Comparison of ENCODE assay signal across 8 cellular contexts in the genomic region with DNA sequence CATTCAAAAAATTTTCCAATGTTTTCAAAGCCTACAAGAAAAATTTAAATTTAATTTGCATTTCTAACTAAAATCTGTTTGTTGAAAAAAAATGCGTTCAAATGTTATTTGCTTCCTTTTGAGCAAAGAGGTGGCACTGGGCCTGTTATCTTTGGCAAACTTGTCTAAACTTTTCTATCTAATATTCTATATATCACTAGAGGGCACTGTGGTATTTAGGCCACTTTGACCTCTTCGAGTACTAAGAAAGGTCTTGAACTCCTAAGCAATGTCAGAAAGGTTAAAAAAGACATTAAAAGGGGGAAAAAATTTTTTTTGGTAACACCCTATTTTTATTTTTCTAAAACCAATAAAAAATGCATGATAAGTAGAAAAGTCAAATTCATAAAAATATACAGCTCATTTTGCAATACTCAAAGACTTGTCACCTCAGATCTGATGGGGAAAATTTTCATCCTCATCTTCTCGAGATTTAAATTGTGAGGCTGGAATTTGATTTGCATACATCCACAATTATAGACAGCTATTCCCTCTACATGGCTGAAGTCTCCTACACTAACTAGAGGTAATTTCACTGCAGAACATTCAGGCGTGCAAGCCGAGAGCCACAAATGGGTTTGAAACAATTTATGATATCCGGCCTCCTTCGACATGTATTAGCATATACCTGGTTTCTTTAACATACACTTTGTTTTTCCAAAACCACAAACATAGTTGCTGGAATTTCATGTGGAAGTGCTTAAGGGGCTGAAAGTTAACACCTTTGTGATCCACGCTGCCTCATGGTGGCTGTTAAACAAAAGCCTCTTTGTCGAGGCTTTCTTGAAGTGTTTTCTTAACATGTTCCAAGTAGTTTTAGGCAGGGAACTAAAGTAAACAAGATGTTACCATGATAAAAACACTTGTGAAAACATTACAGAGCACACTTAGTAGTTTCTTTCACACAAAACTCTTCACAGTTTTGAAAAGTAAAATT.
DNase-seq lines count a peak whose midpoint lies in the region; ATAC-seq lines count a peak whose summit lies in the region.

No MANE protein-coding gene starts in this region.

- H3K27ac Mint-ChIP-seq in naive thymus-derived CD8-positive, alpha-beta T cell, result peak overlapping the region; percentile 53 to 94 (median 87)

- ATAC-seq in HG02623 (IDR thresholded peaks at IDR 0.05; ENCODE audit: unreplicated experiment), result peak; percentile 33
- no peak for ATAC-seq in naive thymus-derived CD8-positive, alpha-beta T cell
- no peak for ATAC-seq in HG03045 (IDR thresholded peaks at IDR 0.05; ENCODE audit: unreplicated experiment)
- no peak for ATAC-seq in activated T-cell treated with anti-CD3 and anti-CD28 coated beads, Interleukin-2, amount 50 U/mL, for 4 hours
- ATAC-seq in GM19328 (IDR thresholded peaks at IDR 0.05; ENCODE audit: unreplicated experiment), result no peak

- WGBS in esophagus, 2 donors, result 33 to 39% methylated on average over 9 of the region's 9 CpGs

- POLR2A ChIA-PET in naive thymus-derived CD8-positive, alpha-beta T cell (lab: Charles Lee), result interaction anchor here (1.1 kb wide), 1 partner anchor 480 kb away, joined by 7 read pairs; no protein-coding TSS in a partner anchor

- DNase-seq in DMS114 treated with DMSO at 0.1 percent for 48 hours (lab: John Stamatoyannopoulos, UW; ENCODE audit: unreplicated experiment), result peak; percentile 1
- peak; percentile 66 for DNase-seq in RKO (ENCODE audit: low spot score)
- peak in 3 of 10 donors; percentile 35 to 45 (median 44) for DNase-seq in naive thymus-derived CD8-positive, alpha-beta T cell
- no peak for DNase-seq in activated T-cell treated with anti-CD3 and anti-CD28 coated beads, Interleukin-2, amount 50 U/mL, for 4 hours

- no peaks in the 10 kb centered on the region for H3K27me3 Mint-ChIP-seq in naive thymus-derived CD8-positive, alpha-beta T cell
- no peaks in the 10 kb centered on the region for H3K27me3 Mint-ChIP-seq in activated T-cell treated with anti-CD3 and anti-CD28 coated beads, Interleukin-2, amount 50 U/mL, for 4 hours (ENCODE audit: low read depth)

- H3K9me3 ChIP-seq in esophagus (ENCODE audit: control insufficient read depth in 2 of 2, insufficient read depth in 1 of 2, low read depth in 1 of 2, low read length in 1 of 2), result no peaks in the 10 kb centered on the region

- H3K4me1 ChIP-seq in esophagus (ENCODE audit: control insufficient read depth in 2 of 2, insufficient read depth in 2 of 2, low read length in 1 of 2), result peaks cover 0 to 2% of the 10 kb centered on the region in 2 donors

- no peaks in the 10 kb centered on the region for H3K36me3 ChIP-seq in esophagus (ENCODE audit: control insufficient read depth in 2 of 2, insufficient read depth in 2 of 2, low read length in 1 of 2)

- no peak overlapping the region for H3K4me3 ChIP-seq in esophagus (ENCODE audit: low read depth in 1 of 2, low read length in 2 of 2)

- H3K27ac ChIP-seq in esophagus (ENCODE audit: low read depth in 2 of 2, low read length in 1 of 2), result peak overlapping the region; percentile 1 to 49

- no peaks in the 10 kb centered on the region for H3K9me3 Mint-ChIP-seq in naive thymus-derived CD8-positive, alpha-beta T cell
- H3K9me3 Mint-ChIP-seq in activated T-cell treated with anti-CD3 and anti-CD28 coated beads, Interleukin-2, amount 50 U/mL, for 4 hours, result no peaks in the 10 kb centered on the region

- peaks cover 0 to 49% (median 0%) of the 10 kb centered on the region in 3 donors for H3K36me3 Mint-ChIP-seq in naive thymus-derived CD8-positive, alpha-beta T cell
- peaks cover 33% of the 10 kb centered on the region for H3K36me3 Mint-ChIP-seq in activated T-cell treated with anti-CD3 and anti-CD28 coated beads, Interleukin-2, amount 50 U/mL, for 4 hours (ENCODE audit: insufficient read depth)

- no peaks in the 10 kb centered on the region for H3K27me3 ChIP-seq in esophagus (ENCODE audit: control insufficient read depth in 1 of 2, insufficient read depth in 2 of 2, low read length in 2 of 2)

- H3K4me3 Mint-ChIP-seq in naive thymus-derived CD8-positive, alpha-beta T cell, result peak overlapping the region in 4 of 10 donors; percentile 3 to 67 (median 47)
- no peak overlapping the region for H3K4me3 Mint-ChIP-seq in activated T-cell treated with anti-CD3 and anti-CD28 coated beads, Interleukin-2, amount 50 U/mL, for 4 hours

- peaks cover 17 to 78% (median 61%) of the 10 kb centered on the region in 4 donors for H3K4me1 Mint-ChIP-seq in naive thymus-derived CD8-positive, alpha-beta T cell
- H3K4me1 Mint-ChIP-seq in activated T-cell treated with anti-CD3 and anti-CD28 coated beads, Interleukin-2, amount 50 U/mL, for 4 hours (ENCODE audit: low read depth), result peaks cover 72% of the 10 kb centered on the region
